ENCODE assay signal across 8 cellular contexts in the genomic region with DNA sequence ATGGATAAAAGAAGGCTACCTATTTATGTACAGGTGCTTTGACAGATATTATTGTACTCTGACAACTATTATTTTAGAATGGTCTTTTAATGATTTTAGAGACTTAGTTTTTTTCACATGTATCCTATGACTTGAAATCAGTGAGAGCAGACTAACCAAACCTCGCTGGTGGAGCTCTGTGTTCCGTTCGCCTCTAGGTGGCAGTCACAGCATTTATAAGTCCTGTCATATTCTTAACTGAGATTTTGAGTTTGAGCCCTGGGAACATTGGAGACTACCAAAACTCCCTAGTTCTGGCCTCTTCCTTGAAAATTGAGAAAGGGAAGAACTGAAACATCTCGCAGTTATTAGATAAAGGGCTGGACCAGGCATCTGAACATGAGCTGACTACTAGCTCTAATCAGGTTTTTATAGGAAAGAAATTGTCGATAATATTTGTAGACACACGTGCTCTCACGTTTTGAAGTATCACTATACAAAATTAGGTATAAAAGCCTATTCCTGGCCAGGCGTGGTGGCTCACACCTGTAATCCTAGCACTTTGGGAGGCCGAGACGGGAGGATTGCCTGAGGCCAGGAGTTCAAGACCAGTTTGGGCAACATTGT. TPM values are rescaled to one million over a fixed set of nuclear protein-coding genes. Genes with fewer than 3 reads are reported as not detected.
DNase-seq lines count a peak whose midpoint lies in the region; ATAC-seq, FAIRE-seq and TF ChIP-seq lines count a peak whose summit lies in the region.

No MANE protein-coding gene starts in this region.

- H3K36me3 ChIP-seq in ovary (no peaks in the 10 kb centered on the region), upper lobe of left lung (peaks cover 0 to 15% (median 4%) of the 10 kb centered on the region in 4 donors)

- H3K4me1 ChIP-seq in ovary (ENCODE audit: insufficient read depth) (no peaks in the 10 kb centered on the region), upper lobe of left lung (peaks cover 6 to 13% (median 10%) of the 10 kb centered on the region in 4 donors)

- TF ChIP-seq POLR2A in ovary (IDR thresholded peaks at IDR 0.05) (no peak), upper lobe of left lung (IDR thresholded peaks at IDR 0.05) (no peak)

- H3K4me3 ChIP-seq in ovary (no peak overlapping the region), upper lobe of left lung (no peak overlapping the region)

- 50 to 53% (median 51%) methylated on average over 10 of the region's 10 CpGs for WGBS in ovary, 3 donors
- 55 to 56% methylated on average over 10 of the region's 10 CpGs for WGBS in upper lobe of left lung, 2 donors

- no peaks in the 10 kb centered on the region for H3K9me3 ChIP-seq in ovary
- no peaks in the 10 kb centered on the region for H3K9me3 ChIP-seq in upper lobe of left lung

- in situ Hi-C loops in G401 (cut with HindIII; ENCODE audit: low sequenced_read_pairs): loop anchor here (25.0 kb wide), 1 partner anchor 278 kb away; a partner anchor contains a TSS

- H3K27me3 ChIP-seq in ovary: no peaks in the 10 kb centered on the region
- no peaks in the 10 kb centered on the region for H3K27me3 ChIP-seq in upper lobe of left lung

- ATAC-seq in upper lobe of left lung (ENCODE audit: low FRiP score in 2 of 2) (peak; percentile 73 to 88), GM19328 (IDR thresholded peaks at IDR 0.05; ENCODE audit: unreplicated experiment) (no peak)

- peak; percentile 52 to 67 (median 65) for TF ChIP-seq CTCF in ovary (IDR thresholded peaks at IDR 0.05)
- peak; percentile 43 to 78 (median 71) for TF ChIP-seq CTCF in upper lobe of left lung (IDR thresholded peaks at IDR 0.05)

- intact Hi-C loops in ovary (cut with DNase I): loop anchor here in 1 of 4 donors (5.0 kb wide), 1 partner anchor 273 kb away; a partner anchor contains a TSS

- TF ChIP-seq EP300 in ovary (IDR thresholded peaks at IDR 0.05) (no peak), upper lobe of left lung (IDR thresholded peaks at IDR 0.05) (no peak)

- peak; percentile 89 for FAIRE-seq in frontal cortex (lab: Jason Lieb, UNC)

- DNase-seq in G401 (ENCODE audit: low spot score): peak; percentile 78
- DNase-seq in M059J (ENCODE audit: low read depth): peak; percentile 73
- DNase-seq in SHP77 treated with DMSO at 0.1 percent for 48 hours (lab: John Stamatoyannopoulos, UW): peak; percentile 62
- peak; percentile 13 for DNase-seq in activated gamma-delta T cell treated with anti-CD3 and anti-CD28 coated beads, Interleukin-2, amount 50 U/mL, for 16 hours (ENCODE audit: low read depth)
- DNase-seq in frontal cortex (ENCODE audit: low spot score in 2 of 2): peak; percentile 34 to 43
- DNase-seq in ovary: peak; percentile 74 to 84 (median 78)
- peak in 1 of 2 donors; percentile 74 for DNase-seq in upper lobe of left lung

- no peak overlapping the region for H3K27ac ChIP-seq in ovary
- H3K27ac ChIP-seq in upper lobe of left lung: no peak overlapping the region

RNA-seq across cellular contexts. Expression of a gene that starts 48.3 kb away (rescaled TPM):
- total RNA-seq in G401 (2014; rRNA removed; shearing (Covaris generic)): 20.7 and 25.6 TPM in 2 replicates
- 31.0 and 42.8 TPM in 2 replicates for total RNA-seq in M059J (2014; rRNA removed; shearing (Covaris generic))
- total RNA-seq in frontal cortex: 35.1 TPM
- 10 to 100 TPM; 23.2 to 34.9 (median 27.3) TPM for total RNA-seq in ovary
- polyA plus RNA-seq in ovary: 10 to 100 TPM; 11.0 to 28.4 TPM
- total RNA-seq in upper lobe of left lung: 10 to 100 TPM; 24.5 to 85.9 (median 33.5) TPM

RNA-seq across cellular contexts. Expression of a gene that starts 48.6 kb away (rescaled TPM):
- total RNA-seq in G401 (2014; rRNA removed; shearing (Covaris generic)): 15.1 and 16.6 TPM in 2 replicates
- total RNA-seq in M059J (2014; rRNA removed; shearing (Covaris generic)): 22.7 and 37.5 TPM in 2 replicates
- total RNA-seq in frontal cortex (7.7 TPM), ovary (10 to 100 TPM; 11.4 to 27.7 (median 16.0) TPM), upper lobe of left lung (10 to 100 TPM in 5 of 6 donors, 1 to 10 TPM in 1; 6.3 to 36.0 (median 17.3) TPM)
- polyA plus RNA-seq in ovary: 10 to 100 TPM; 19.1 to 55.1 TPM
